ENCODE assay signal across 1 cellular context in the genomic region with DNA sequence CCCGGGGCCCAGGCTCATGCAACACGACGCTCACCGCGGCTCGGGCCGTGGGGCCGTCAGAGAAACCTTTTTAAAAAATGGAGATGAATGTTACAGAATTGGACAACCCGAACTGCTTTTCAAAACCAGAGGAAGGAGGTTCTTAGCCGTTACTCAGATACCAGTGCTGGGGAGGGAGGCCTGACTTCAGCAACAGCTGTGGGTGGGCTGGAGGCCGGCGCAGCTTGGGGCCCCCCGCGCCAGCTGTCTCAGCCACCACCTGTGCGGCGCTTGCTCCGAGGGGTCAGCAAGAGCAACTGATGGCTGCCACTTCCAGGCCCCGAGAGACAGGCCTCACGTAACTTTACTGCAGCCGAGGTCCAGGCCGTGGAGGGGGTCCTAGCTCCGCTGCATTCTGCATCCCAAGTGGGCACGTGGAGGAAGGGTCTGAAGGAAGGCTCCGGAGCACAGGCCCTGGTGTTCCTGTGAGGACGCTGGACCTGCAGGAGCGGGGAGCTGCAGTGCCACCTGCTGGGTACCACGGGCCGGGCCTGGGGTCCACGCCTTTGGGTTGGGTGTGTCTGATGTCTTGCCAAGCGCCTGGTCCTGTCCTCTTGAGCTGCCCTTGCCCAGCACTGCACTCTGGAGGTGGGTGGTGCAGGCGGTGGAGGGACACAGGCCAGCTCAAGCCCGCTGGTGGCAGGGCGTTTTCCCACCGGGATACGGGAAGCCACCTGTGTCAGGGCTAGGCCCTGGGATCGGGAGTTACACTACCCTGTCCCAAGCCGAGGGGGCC.
TF ChIP-seq lines count a peak whose summit lies in the region.

No MANE protein-coding gene starts in this region.

TF ChIP-seq in HepG2, 621 proteins besides CTCF, POLR2A, EP300 and RAD21 (continues in another document):
- peak; percentile 26; the same call in 1 of the 2 replicates for TF ChIP-seq SMC3 (IDR thresholded peaks at IDR 0.05; ENCODE audit: low read length)
- TF ChIP-seq MAZ (IDR thresholded peaks at IDR 0.05; ENCODE audit: borderline replicate concordance, low read depth, low read length) = no peak
- TF ChIP-seq MAZ (CRISPR knock-in tag; IDR thresholded peaks at IDR 0.05; ENCODE audit: low read depth) = no peak
- TF ChIP-seq, protein P1, sequence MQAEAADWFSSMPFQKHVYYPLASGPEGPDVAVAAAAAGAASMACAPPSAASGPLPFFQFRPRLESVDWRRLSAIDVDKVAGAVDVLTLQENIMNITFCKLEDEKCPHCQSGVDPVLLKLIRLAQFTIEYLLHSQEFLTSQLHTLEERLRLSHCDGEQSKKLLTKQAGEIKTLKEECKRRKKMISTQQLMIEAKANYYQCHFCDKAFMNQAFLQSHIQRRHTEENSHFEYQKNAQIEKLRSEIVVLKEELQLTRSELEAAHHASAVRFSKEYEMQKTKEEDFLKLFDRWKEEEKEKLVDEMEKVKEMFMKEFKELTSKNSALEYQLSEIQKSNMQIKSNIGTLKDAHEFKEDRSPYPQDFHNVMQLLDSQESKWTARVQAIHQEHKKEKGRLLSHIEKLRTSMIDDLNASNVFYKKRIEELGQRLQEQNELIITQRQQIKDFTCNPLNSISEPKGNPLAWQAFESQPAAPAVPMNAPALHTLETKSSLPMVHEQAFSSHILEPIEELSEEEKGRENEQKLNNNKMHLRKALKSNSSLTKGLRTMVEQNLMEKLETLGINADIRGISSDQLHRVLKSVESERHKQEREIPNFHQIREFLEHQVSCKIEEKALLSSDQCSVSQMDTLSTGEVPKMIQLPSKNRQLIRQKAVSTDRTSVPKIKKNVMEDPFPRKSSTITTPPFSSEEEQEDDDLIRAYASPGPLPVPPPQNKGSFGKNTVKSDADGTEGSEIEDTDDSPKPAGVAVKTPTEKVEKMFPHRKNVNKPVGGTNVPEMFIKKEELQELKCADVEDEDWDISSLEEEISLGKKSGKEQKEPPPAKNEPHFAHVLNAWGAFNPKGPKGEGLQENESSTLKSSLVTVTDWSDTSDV (CRISPR knock-in tag; IDR thresholded peaks at IDR 0.05) = no peak
- TF ChIP-seq, protein P2, sequence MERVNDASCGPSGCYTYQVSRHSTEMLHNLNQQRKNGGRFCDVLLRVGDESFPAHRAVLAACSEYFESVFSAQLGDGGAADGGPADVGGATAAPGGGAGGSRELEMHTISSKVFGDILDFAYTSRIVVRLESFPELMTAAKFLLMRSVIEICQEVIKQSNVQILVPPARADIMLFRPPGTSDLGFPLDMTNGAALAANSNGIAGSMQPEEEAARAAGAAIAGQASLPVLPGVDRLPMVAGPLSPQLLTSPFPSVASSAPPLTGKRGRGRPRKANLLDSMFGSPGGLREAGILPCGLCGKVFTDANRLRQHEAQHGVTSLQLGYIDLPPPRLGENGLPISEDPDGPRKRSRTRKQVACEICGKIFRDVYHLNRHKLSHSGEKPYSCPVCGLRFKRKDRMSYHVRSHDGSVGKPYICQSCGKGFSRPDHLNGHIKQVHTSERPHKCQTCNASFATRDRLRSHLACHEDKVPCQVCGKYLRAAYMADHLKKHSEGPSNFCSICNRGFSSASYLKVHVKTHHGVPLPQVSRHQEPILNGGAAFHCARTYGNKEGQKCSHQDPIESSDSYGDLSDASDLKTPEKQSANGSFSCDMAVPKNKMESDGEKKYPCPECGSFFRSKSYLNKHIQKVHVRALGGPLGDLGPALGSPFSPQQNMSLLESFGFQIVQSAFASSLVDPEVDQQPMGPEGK (CRISPR knock-in tag; IDR thresholded peaks at IDR 0.05) = no peak
- 0 out of 2 replicates have a peak, but pooled peaks have one; percentile 46 for TF ChIP-seq TMF1 (CRISPR knock-in tag; IDR thresholded peaks at IDR 0.05; ENCODE audit: low read depth)
- TF ChIP-seq GATAD1 (CRISPR knock-in tag; IDR thresholded peaks at IDR 0.05) = 0 out of 2 replicates have a peak, but pooled peaks have one; percentile 27
- TF ChIP-seq ZFAT (CRISPR knock-in tag; conservative IDR thresholded peaks at IDR 0.05) = no peak
- TF ChIP-seq PCBP2 (optimal IDR thresholded peaks at IDR 0.05; ENCODE audit: low read depth, low read length, poor library complexity, severe bottlenecking) = no peak
- peak; percentile 23 for TF ChIP-seq HNRNPLL (IDR thresholded peaks at IDR 0.05; ENCODE audit: low read depth, low read length, poor library complexity, severe bottlenecking)
- no peak for TF ChIP-seq HNRNPK (IDR thresholded peaks at IDR 0.05; ENCODE audit: low read depth, low read length, poor library complexity, severe bottlenecking)
- TF ChIP-seq XRCC5 (optimal IDR thresholded peaks at IDR 0.05; ENCODE audit: low read length) = peak; percentile 46
- TF ChIP-seq ZFX (CRISPR knock-in tag; IDR thresholded peaks at IDR 0.05; ENCODE audit: low read depth) = peak; percentile 51; the same call in 1 of the 2 replicates
- TF ChIP-seq SOX6 (IDR thresholded peaks at IDR 0.05) = no peak
- TF ChIP-seq SOX6 (CRISPR knock-in tag; IDR thresholded peaks at IDR 0.05) = 0 out of 2 replicates have a peak, but pooled peaks have one; percentile 18
- TF ChIP-seq ZNF552 (CRISPR knock-in tag; IDR thresholded peaks at IDR 0.05; ENCODE audit: borderline replicate concordance) = no peak
- TF ChIP-seq ZZZ3 (CRISPR knock-in tag; IDR thresholded peaks at IDR 0.05; ENCODE audit: borderline replicate concordance) = 0 out of 2 replicates have a peak, but pooled peaks have one; percentile 25
- TF ChIP-seq ZNF33A (CRISPR knock-in tag; IDR thresholded peaks at IDR 0.05; ENCODE audit: borderline replicate concordance) = no peak
- no peak for TF ChIP-seq SETDB1 (CRISPR knock-in tag; IDR thresholded peaks at IDR 0.05; ENCODE audit: borderline replicate concordance)
- TF ChIP-seq KDM2A (CRISPR knock-in tag; IDR thresholded peaks at IDR 0.05; ENCODE audit: borderline replicate concordance, low read depth) = peak; percentile 50
- TF ChIP-seq, protein P3, sequence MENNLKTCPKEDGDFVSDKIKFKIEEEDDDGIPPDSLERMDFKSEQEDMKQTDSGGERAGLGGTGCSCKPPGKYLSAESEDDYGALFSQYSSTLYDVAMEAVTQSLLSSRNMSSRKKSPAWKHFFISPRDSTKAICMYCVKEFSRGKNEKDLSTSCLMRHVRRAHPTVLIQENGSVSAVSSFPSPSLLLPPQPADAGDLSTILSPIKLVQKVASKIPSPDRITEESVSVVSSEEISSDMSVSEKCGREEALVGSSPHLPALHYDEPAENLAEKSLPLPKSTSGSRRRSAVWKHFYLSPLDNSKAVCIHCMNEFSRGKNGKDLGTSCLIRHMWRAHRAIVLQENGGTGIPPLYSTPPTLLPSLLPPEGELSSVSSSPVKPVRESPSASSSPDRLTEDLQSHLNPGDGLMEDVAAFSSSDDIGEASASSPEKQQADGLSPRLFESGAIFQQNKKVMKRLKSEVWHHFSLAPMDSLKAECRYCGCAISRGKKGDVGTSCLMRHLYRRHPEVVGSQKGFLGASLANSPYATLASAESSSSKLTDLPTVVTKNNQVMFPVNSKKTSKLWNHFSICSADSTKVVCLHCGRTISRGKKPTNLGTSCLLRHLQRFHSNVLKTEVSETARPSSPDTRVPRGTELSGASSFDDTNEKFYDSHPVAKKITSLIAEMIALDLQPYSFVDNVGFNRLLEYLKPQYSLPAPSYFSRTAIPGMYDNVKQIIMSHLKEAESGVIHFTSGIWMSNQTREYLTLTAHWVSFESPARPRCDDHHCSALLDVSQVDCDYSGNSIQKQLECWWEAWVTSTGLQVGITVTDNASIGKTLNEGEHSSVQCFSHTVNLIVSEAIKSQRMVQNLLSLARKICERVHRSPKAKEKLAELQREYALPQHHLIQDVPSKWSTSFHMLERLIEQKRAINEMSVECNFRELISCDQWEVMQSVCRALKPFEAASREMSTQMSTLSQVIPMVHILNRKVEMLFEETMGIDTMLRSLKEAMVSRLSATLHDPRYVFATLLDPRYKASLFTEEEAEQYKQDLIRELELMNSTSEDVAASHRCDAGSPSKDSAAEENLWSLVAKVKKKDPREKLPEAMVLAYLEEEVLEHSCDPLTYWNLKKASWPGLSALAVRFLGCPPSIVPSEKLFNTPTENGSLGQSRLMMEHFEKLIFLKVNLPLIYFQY (CRISPR knock-in tag; IDR thresholded peaks at IDR 0.05; ENCODE audit: borderline replicate concordance) = no peak
- no peak for TF ChIP-seq ZNF562 (CRISPR knock-in tag; IDR thresholded peaks at IDR 0.05; ENCODE audit: borderline replicate concordance)
- peak; percentile 19; the same call in 1 of the 2 replicates for TF ChIP-seq POLR2AphosphoS5 (IDR thresholded peaks at IDR 0.05; ENCODE audit: low read depth, low read length)
- TF ChIP-seq, protein P4, sequence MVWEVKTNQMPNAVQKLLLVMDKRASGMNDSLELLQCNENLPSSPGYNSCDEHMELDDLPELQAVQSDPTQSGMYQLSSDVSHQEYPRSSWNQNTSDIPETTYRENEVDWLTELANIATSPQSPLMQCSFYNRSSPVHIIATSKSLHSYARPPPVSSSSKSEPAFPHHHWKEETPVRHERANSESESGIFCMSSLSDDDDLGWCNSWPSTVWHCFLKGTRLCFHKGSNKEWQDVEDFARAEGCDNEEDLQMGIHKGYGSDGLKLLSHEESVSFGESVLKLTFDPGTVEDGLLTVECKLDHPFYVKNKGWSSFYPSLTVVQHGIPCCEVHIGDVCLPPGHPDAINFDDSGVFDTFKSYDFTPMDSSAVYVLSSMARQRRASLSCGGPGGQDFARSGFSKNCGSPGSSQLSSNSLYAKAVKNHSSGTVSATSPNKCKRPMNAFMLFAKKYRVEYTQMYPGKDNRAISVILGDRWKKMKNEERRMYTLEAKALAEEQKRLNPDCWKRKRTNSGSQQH (CRISPR knock-in tag; IDR thresholded peaks at IDR 0.05; ENCODE audit: low read depth) = no peak
- TF ChIP-seq, protein P5, sequence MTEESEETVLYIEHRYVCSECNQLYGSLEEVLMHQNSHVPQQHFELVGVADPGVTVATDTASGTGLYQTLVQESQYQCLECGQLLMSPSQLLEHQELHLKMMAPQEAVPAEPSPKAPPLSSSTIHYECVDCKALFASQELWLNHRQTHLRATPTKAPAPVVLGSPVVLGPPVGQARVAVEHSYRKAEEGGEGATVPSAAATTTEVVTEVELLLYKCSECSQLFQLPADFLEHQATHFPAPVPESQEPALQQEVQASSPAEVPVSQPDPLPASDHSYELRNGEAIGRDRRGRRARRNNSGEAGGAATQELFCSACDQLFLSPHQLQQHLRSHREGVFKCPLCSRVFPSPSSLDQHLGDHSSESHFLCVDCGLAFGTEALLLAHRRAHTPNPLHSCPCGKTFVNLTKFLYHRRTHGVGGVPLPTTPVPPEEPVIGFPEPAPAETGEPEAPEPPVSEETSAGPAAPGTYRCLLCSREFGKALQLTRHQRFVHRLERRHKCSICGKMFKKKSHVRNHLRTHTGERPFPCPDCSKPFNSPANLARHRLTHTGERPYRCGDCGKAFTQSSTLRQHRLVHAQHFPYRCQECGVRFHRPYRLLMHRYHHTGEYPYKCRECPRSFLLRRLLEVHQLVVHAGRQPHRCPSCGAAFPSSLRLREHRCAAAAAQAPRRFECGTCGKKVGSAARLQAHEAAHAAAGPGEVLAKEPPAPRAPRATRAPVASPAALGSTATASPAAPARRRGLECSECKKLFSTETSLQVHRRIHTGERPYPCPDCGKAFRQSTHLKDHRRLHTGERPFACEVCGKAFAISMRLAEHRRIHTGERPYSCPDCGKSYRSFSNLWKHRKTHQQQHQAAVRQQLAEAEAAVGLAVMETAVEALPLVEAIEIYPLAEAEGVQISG (CRISPR knock-in tag; IDR thresholded peaks at IDR 0.05) = peak; percentile 47; the same call in 1 of the 2 replicates
- no peak for TF ChIP-seq CBFB (CRISPR knock-in tag; IDR thresholded peaks at IDR 0.05)
- TF ChIP-seq, protein P6, sequence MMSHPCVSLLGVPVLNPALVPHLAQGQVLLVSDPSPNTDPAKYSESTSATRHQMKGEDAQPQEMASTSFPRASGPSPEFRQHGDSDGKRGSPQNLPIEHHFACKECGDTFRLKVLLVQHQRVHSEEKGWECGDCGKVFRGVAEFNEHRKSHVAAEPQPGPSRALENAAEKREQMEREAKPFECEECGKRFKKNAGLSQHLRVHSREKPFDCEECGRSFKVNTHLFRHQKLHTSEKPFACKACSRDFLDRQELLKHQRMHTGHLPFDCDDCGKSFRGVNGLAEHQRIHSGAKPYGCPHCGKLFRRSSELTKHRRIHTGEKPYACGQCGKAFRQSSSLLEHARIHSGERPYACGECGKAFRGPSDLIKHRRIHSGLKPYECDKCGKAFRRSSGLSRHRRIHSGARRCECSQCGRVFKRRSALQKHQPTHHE (CRISPR knock-in tag; IDR thresholded peaks at IDR 0.05; ENCODE audit: borderline replicate concordance) = no peak
- TF ChIP-seq KDM1A (CRISPR knock-in tag; IDR thresholded peaks at IDR 0.05) = no peak
- 0 out of 2 replicates have a peak, but pooled peaks have one; percentile 20 for TF ChIP-seq SAP130 (CRISPR knock-in tag; IDR thresholded peaks at IDR 0.05; ENCODE audit: low read depth)
- TF ChIP-seq ZNF337 (CRISPR knock-in tag; IDR thresholded peaks at IDR 0.05; ENCODE audit: borderline replicate concordance, low read depth) = no peak
- no peak for TF ChIP-seq ZNF354B (CRISPR knock-in tag; IDR thresholded peaks at IDR 0.05)
- TF ChIP-seq, protein P7, sequence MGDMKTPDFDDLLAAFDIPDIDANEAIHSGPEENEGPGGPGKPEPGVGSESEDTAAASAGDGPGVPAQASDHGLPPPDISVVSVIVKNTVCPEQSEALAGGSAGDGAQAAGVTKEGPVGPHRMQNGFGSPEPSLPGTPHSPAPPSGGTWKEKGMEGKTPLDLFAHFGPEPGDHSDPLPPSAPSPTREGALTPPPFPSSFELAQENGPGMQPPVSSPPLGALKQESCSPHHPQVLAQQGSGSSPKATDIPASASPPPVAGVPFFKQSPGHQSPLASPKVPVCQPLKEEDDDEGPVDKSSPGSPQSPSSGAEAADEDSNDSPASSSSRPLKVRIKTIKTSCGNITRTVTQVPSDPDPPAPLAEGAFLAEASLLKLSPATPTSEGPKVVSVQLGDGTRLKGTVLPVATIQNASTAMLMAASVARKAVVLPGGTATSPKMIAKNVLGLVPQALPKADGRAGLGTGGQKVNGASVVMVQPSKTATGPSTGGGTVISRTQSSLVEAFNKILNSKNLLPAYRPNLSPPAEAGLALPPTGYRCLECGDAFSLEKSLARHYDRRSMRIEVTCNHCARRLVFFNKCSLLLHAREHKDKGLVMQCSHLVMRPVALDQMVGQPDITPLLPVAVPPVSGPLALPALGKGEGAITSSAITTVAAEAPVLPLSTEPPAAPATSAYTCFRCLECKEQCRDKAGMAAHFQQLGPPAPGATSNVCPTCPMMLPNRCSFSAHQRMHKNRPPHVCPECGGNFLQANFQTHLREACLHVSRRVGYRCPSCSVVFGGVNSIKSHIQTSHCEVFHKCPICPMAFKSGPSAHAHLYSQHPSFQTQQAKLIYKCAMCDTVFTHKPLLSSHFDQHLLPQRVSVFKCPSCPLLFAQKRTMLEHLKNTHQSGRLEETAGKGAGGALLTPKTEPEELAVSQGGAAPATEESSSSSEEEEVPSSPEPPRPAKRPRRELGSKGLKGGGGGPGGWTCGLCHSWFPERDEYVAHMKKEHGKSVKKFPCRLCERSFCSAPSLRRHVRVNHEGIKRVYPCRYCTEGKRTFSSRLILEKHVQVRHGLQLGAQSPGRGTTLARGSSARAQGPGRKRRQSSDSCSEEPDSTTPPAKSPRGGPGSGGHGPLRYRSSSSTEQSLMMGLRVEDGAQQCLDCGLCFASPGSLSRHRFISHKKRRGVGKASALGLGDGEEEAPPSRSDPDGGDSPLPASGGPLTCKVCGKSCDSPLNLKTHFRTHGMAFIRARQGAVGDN (CRISPR knock-in tag; IDR thresholded peaks at IDR 0.05) = peak; percentile 70
- TF ChIP-seq GABPB1 (CRISPR knock-in tag; IDR thresholded peaks at IDR 0.05) = peak; percentile 25; the same call in 1 of the 2 replicates
- TF ChIP-seq, protein P8, sequence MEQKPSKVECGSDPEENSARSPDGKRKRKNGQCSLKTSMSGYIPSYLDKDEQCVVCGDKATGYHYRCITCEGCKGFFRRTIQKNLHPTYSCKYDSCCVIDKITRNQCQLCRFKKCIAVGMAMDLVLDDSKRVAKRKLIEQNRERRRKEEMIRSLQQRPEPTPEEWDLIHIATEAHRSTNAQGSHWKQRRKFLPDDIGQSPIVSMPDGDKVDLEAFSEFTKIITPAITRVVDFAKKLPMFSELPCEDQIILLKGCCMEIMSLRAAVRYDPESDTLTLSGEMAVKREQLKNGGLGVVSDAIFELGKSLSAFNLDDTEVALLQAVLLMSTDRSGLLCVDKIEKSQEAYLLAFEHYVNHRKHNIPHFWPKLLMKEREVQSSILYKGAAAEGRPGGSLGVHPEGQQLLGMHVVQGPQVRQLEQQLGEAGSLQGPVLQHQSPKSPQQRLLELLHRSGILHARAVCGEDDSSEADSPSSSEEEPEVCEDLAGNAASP (CRISPR knock-in tag; IDR thresholded peaks at IDR 0.05; ENCODE audit: borderline replicate concordance) = no peak
